ENCODE assay signal across 10 cellular contexts in the genomic region with DNA sequence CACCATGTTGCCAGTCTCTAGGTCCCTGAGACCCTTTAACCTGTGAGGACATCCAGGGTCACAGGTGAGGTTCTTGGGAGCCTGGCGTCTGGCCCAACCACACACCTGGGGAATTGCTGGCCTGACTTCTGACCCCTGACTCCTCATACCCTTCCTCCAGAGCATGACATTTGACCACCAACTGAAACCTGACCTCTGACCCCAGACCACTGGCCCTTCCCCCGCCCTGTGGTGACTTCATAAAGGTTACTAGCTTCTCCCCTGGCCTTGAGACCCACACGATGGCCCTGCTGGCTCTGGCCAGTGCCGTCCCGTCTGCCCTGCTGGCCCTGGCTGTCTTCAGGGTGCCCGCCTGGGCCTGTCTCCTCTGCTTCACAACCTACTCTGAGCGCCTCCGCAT. TPM values are rescaled to one million over a fixed set of nuclear protein-coding genes. Genes with fewer than 3 reads are reported as not detected.
DNase-seq lines count a peak whose midpoint lies in the region; ATAC-seq, FAIRE-seq and TF ChIP-seq lines count a peak whose summit lies in the region.
"Had no signal": no experiment of that assay in that cellular context is flagged by ENCODE, and none has a peak within 500 bp of the region (broad histone marks: within the 10 kb centered on the region; RNA-seq: fewer than 3 reads in every experiment).

A gene with protein sequence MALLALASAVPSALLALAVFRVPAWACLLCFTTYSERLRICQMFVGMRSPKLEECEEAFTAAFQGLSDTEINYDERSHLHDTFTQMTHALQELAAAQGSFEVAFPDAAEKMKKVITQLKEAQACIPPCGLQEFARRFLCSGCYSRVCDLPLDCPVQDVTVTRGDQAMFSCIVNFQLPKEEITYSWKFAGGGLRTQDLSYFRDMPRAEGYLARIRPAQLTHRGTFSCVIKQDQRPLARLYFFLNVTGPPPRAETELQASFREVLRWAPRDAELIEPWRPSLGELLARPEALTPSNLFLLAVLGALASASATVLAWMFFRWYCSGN (plus strand): TSS at position 85 of the 400 bp plus-strand sequence. CDS start 197 bp downstream, at position 282.

- no peak for TF ChIP-seq POLR2A in esophagus squamous epithelium (IDR thresholded peaks at IDR 0.05)

- peaks cover 16% of the 10 kb centered on the region for H3F3A ChIP-seq in neural progenitor cell (ENCODE audit: low read depth)

- peak within 1 kb of the TSS in 3 of 4 donors; percentile 60 to 79 (median 78) for H3K4me3 ChIP-seq in esophagus squamous epithelium
- H3K4me3 ChIP-seq in neural progenitor cell, result no peak within 1 kb of the TSS

- no peak within 1 kb of the TSS for H3K9ac ChIP-seq in neural progenitor cell

- no peak within 1 kb of the TSS for H3K27ac Mint-ChIP-seq in activated naive CD8-positive, alpha-beta T cell
- no peak within 1 kb of the TSS for H3K27ac Mint-ChIP-seq in activated naive CD8-positive, alpha-beta T cell treated with anti-CD3 and anti-CD28 coated beads for 36 hours
- no peak within 1 kb of the TSS for H3K27ac Mint-ChIP-seq in neural progenitor cell

- no peak for DNase-seq in activated naive CD8-positive, alpha-beta T cell treated with anti-CD3 and anti-CD28 coated beads for 36 hours
- no peak for DNase-seq in esophagus squamous epithelium (lab: John Stamatoyannopoulos, UW)
- DNase-seq in neural progenitor cell (ENCODE audit: low spot score), result no peak
- DNase-seq in D721Med (ENCODE audit: insufficient read length, low spot score), result no peak
- DNase-seq in NCI-H526 treated with DMSO at 0.1 percent for 48 hours (lab: John Stamatoyannopoulos, UW), result no peak
- no peak for DNase-seq in NCI-H2081 treated with DMSO at 0.1 percent for 48 hours (lab: John Stamatoyannopoulos, UW)
- DNase-seq: NCI-H1417 treated with DMSO at 0.1 percent for 48 hours, T-helper 2 cell had no signal

- H3K4me2 ChIP-seq in neural progenitor cell, result peak within 1 kb of the TSS; percentile 91

- peaks cover 0 to 49% (median 6%) of the 10 kb centered on the region in 3 donors for H3K36me3 ChIP-seq in esophagus squamous epithelium
- no peaks in the 10 kb centered on the region for H3K36me3 ChIP-seq in neural progenitor cell

- no peaks in the 10 kb centered on the region for H3K79me2 ChIP-seq in neural progenitor cell (ENCODE audit: low read depth)

- H3K4me1 ChIP-seq in esophagus squamous epithelium, result peaks cover 14 to 65% (median 28%) of the 10 kb centered on the region in 3 donors
- H3K4me1 ChIP-seq in neural progenitor cell, result peaks cover 13% of the 10 kb centered on the region

- no peak for FAIRE-seq in D721Med (lab: Jason Lieb, UNC)

- peak within 1 kb of the TSS; percentile 18 for H3K4me3 Mint-ChIP-seq in activated naive CD8-positive, alpha-beta T cell
- no peak within 1 kb of the TSS for H3K4me3 Mint-ChIP-seq in activated naive CD8-positive, alpha-beta T cell treated with anti-CD3 and anti-CD28 coated beads for 36 hours
- peak within 1 kb of the TSS; percentile 58 for H3K4me3 Mint-ChIP-seq in neural progenitor cell

- peaks cover 20% of the 10 kb centered on the region for H4K20me1 ChIP-seq in neural progenitor cell (ENCODE audit: low read depth)

- TF ChIP-seq CTCF in esophagus squamous epithelium (IDR thresholded peaks at IDR 0.05) (no peak), neural progenitor cell (IDR thresholded peaks at IDR 0.05) (no peak), D721Med (IDR thresholded peaks at IDR 0.05; ENCODE audit: insufficient read depth, missing control alignments) (no peak)

- no peaks in the 10 kb centered on the region for H3K36me3 Mint-ChIP-seq in activated naive CD8-positive, alpha-beta T cell
- no peaks in the 10 kb centered on the region for H3K36me3 Mint-ChIP-seq in activated naive CD8-positive, alpha-beta T cell treated with anti-CD3 and anti-CD28 coated beads for 36 hours
- H3K36me3 Mint-ChIP-seq in neural progenitor cell, result peaks cover 32% of the 10 kb centered on the region

- peaks cover 3% of the 10 kb centered on the region for H3K27me3 Mint-ChIP-seq in activated naive CD8-positive, alpha-beta T cell
- H3K27me3 Mint-ChIP-seq in activated naive CD8-positive, alpha-beta T cell treated with anti-CD3 and anti-CD28 coated beads for 36 hours, result peaks cover 6% of the 10 kb centered on the region
- peaks cover 16% of the 10 kb centered on the region for H3K27me3 Mint-ChIP-seq in neural progenitor cell (ENCODE audit: insufficient read depth, low read depth)

- H3K9me3 ChIP-seq in esophagus squamous epithelium (no peaks in the 10 kb centered on the region), neural progenitor cell (ENCODE audit: low read depth) (no peaks in the 10 kb centered on the region)

- H3K27me3 ChIP-seq in esophagus squamous epithelium, result no peaks in the 10 kb centered on the region
- no peaks in the 10 kb centered on the region for H3K27me3 ChIP-seq in neural progenitor cell

- 64 to 100% methylated on average over 1 of the region's 8 CpGs for WGBS in esophagus squamous epithelium, 2 donors

- no peak for ATAC-seq in HG03354 (IDR thresholded peaks at IDR 0.05; ENCODE audit: poor library complexity, severe bottlenecking, unreplicated experiment)

- H3K4me1 Mint-ChIP-seq in activated naive CD8-positive, alpha-beta T cell (ENCODE audit: low read depth), result peaks cover 12% of the 10 kb centered on the region
- H3K4me1 Mint-ChIP-seq in activated naive CD8-positive, alpha-beta T cell treated with anti-CD3 and anti-CD28 coated beads for 36 hours, result peaks cover 12% of the 10 kb centered on the region
- H3K4me1 Mint-ChIP-seq in neural progenitor cell, result peaks cover 29% of the 10 kb centered on the region

- H3K27ac ChIP-seq in esophagus squamous epithelium, result peak within 1 kb of the TSS in 3 of 4 donors; percentile 5 to 89 (median 29)
- no peak within 1 kb of the TSS for H3K27ac ChIP-seq in neural progenitor cell

- no peaks in the 10 kb centered on the region for H3K9me3 Mint-ChIP-seq in activated naive CD8-positive, alpha-beta T cell (ENCODE audit: low read depth)
- no peaks in the 10 kb centered on the region for H3K9me3 Mint-ChIP-seq in activated naive CD8-positive, alpha-beta T cell treated with anti-CD3 and anti-CD28 coated beads for 36 hours
- H3K9me3 Mint-ChIP-seq in neural progenitor cell, result no peaks in the 10 kb centered on the region

- intact Hi-C loops in esophagus squamous epithelium (cut with DNase I), result no loop called here

- H2AFZ ChIP-seq in neural progenitor cell (replicated peaks), result no peak within 1 kb of the TSS

RNA-seq across cellular contexts. Expression of the gene that starts here (rescaled TPM):
- total RNA-seq in activated naive CD8-positive, alpha-beta T cell treated with anti-CD3 and anti-CD28 coated beads for 36 hours, result 1 to 10 TPM; 2.0 to 2.1 TPM
- total RNA-seq in esophagus squamous epithelium, result 1 to 10 TPM; 2.8 to 7.9 (median 4.8) TPM
- 6.9 and 12.0 TPM in 2 replicates for total RNA-seq in neural progenitor cell (ENCODE audit: low replicate concordance)
